In the genomic region with DNA sequence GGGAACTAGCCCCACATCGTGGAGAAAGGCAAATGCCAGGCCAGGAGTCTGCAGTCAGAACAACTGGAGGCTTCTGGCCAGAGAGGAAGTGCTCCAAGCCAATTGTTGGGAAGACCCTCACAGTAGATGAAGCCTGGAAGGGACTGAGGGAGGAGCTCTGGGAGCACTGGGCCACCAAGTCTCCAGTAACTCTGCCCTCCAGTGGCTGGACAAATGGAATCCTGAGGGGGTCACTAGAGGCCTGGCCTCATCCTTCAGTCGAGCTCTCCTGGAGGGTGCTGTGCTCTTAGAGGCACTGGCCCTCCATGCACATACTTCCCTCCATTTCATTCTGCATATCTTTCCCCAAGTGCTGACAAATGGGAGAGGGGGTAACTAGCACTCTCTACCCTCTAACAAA, we compare ENCODE assay signal across 1 cellular context.
TF ChIP-seq lines count a peak whose summit lies in the region.

No MANE protein-coding gene starts in this region.

TF ChIP-seq in Ishikawa, 13 proteins besides CTCF, POLR2A, EP300 and RAD21 (continued from another document):
- TF ChIP-seq, protein P1, sequence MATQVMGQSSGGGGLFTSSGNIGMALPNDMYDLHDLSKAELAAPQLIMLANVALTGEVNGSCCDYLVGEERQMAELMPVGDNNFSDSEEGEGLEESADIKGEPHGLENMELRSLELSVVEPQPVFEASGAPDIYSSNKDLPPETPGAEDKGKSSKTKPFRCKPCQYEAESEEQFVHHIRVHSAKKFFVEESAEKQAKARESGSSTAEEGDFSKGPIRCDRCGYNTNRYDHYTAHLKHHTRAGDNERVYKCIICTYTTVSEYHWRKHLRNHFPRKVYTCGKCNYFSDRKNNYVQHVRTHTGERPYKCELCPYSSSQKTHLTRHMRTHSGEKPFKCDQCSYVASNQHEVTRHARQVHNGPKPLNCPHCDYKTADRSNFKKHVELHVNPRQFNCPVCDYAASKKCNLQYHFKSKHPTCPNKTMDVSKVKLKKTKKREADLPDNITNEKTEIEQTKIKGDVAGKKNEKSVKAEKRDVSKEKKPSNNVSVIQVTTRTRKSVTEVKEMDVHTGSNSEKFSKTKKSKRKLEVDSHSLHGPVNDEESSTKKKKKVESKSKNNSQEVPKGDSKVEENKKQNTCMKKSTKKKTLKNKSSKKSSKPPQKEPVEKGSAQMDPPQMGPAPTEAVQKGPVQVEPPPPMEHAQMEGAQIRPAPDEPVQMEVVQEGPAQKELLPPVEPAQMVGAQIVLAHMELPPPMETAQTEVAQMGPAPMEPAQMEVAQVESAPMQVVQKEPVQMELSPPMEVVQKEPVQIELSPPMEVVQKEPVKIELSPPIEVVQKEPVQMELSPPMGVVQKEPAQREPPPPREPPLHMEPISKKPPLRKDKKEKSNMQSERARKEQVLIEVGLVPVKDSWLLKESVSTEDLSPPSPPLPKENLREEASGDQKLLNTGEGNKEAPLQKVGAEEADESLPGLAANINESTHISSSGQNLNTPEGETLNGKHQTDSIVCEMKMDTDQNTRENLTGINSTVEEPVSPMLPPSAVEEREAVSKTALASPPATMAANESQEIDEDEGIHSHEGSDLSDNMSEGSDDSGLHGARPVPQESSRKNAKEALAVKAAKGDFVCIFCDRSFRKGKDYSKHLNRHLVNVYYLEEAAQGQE (IDR thresholded peaks at IDR 0.05; ENCODE audit: low read depth), result no peak
- TF ChIP-seq, protein P2, sequence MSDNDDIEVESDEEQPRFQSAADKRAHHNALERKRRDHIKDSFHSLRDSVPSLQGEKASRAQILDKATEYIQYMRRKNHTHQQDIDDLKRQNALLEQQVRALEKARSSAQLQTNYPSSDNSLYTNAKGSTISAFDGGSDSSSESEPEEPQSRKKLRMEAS (IDR thresholded peaks at IDR 0.05), result no peak
- no peak for TF ChIP-seq TCF12 (IDR thresholded peaks at IDR 0.05; ENCODE audit: low read depth)
- no peak for TF ChIP-seq TAF1 (IDR thresholded peaks at IDR 0.05; ENCODE audit: low read depth)
- TF ChIP-seq, protein P3, sequence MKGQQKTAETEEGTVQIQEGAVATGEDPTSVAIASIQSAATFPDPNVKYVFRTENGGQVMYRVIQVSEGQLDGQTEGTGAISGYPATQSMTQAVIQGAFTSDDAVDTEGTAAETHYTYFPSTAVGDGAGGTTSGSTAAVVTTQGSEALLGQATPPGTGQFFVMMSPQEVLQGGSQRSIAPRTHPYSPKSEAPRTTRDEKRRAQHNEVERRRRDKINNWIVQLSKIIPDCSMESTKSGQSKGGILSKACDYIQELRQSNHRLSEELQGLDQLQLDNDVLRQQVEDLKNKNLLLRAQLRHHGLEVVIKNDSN (IDR thresholded peaks at IDR 0.05), result no peak
- no peak for TF ChIP-seq YY1 (IDR thresholded peaks at IDR 0.05; ENCODE audit: low read depth)
- no peak for TF ChIP-seq CREB1 (IDR thresholded peaks at IDR 0.05; ENCODE audit: low read depth)
- no peak for TF ChIP-seq FOXM1 (IDR thresholded peaks at IDR 0.05; ENCODE audit: borderline replicate concordance, low read depth)
- no peak for TF ChIP-seq ZBTB7A (IDR thresholded peaks at IDR 0.05; ENCODE audit: low read depth)
- no peak for TF ChIP-seq EGR1 (IDR thresholded peaks at IDR 0.05)
